9 cellular contexts compared by ENCODE assay signal in the genomic region with DNA sequence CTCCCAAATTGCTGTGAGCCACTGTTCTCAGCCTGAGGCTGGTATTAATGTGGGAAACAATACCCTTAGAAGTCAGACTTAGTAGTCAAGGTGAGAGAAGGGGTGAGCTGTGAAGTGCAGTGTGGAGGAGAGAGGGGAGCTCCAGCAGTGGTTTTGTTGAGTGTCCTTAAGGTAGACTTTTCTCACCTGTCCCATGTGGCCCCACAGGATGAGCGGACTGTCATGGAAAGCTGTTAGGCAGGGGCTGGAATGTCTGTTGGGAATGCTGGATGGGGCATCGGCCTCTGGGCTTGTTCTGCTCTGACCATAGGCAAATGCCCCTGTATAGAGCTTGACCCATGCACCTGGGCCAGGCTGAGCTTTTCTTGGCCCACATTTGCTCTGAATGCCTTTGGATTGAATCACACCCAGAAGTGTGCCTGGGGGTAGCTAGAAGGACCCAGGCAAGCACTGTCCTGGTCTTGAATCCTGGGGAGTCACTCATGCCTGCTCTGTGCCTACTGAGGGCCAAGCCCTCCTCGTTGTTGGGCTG. TPM values are rescaled to one million over a fixed set of nuclear protein-coding genes. Genes with fewer than 3 reads are reported as not detected.
DNase-seq lines count a peak whose midpoint lies in the region; ATAC-seq, FAIRE-seq and TF ChIP-seq lines count a peak whose summit lies in the region.
"Had no signal": no experiment of that assay in that cellular context is flagged by ENCODE, and none has a peak within 500 bp of the region (broad histone marks: within the 10 kb centered on the region; RNA-seq: fewer than 3 reads in every experiment).

No MANE protein-coding gene starts in this region.

- H3K9me3 ChIP-seq in astrocyte (ENCODE audit: insufficient read depth, low read depth, low read length) (no peaks in the 10 kb centered on the region), upper lobe of left lung (no peaks in the 10 kb centered on the region)

- TF ChIP-seq EP300 in upper lobe of left lung (IDR thresholded peaks at IDR 0.05) = no peak

- H3K36me3 Mint-ChIP-seq in astrocyte (ENCODE audit: low read depth, unreplicated experiment) (peaks cover 19% of the 10 kb centered on the region), memory B cell (peaks cover 15% of the 10 kb centered on the region)

- intact Hi-C loops in cardiac septum (cut with DNase I) (loop anchor here (5.0 kb wide), 1 partner anchor 119 kb away; no protein-coding TSS in a partner anchor), Right ventricle myocardium superior (cut with DNase I) (loop anchor here (5.0 kb wide), 1 partner anchor 119 kb away; no protein-coding TSS in a partner anchor)

- peaks cover 82% of the 10 kb centered on the region for H3K4me1 Mint-ChIP-seq in astrocyte (ENCODE audit: low read depth, unreplicated experiment)
- peaks cover 59% of the 10 kb centered on the region for H3K4me1 Mint-ChIP-seq in memory B cell

- no peak overlapping the region for H2AFZ ChIP-seq in astrocyte (ENCODE audit: low read depth, low read length)

- H3K27me3 Mint-ChIP-seq in astrocyte (ENCODE audit: low read depth, unreplicated experiment) (no peaks in the 10 kb centered on the region), memory B cell (no peaks in the 10 kb centered on the region)

- H3K4me3 Mint-ChIP-seq in astrocyte (ENCODE audit: unreplicated experiment) (no peak overlapping the region), memory B cell (no peak overlapping the region)

- no peak overlapping the region for H3K4me3 ChIP-seq in astrocyte (ENCODE audit: insufficient read depth, low read depth, low read length)
- H3K4me3 ChIP-seq in upper lobe of left lung = no peak overlapping the region

- H3K27me3 ChIP-seq in astrocyte (ENCODE audit: insufficient read depth, low read length) (no peaks in the 10 kb centered on the region), upper lobe of left lung (no peaks in the 10 kb centered on the region)

- peaks cover 84% of the 10 kb centered on the region for H3K79me2 ChIP-seq in astrocyte (ENCODE audit: insufficient read depth, low read length)

- WGBS in upper lobe of left lung, 2 donors = 81 to 94% methylated on average over 3 of the region's 3 CpGs

- no peak for TF ChIP-seq POLR2A in upper lobe of left lung (IDR thresholded peaks at IDR 0.05)

- H3K4me1 ChIP-seq in astrocyte (ENCODE audit: insufficient read depth, low read length) (peaks cover 90% of the 10 kb centered on the region), upper lobe of left lung (peaks cover 95 to 100% (median 98%) of the 10 kb centered on the region in 4 donors)

- H3K27ac ChIP-seq in astrocyte (ENCODE audit: low read depth, low read length) (peak overlapping the region; percentile 60), upper lobe of left lung (peak overlapping the region; percentile 87 to 92 (median 90))

- DNase-seq in cardiac septum (ENCODE audit: low spot score) (peak; percentile 54), Right ventricle myocardium superior (no peak), astrocyte (ENCODE audit: low read depth) (peak; percentile 19), memory B cell (ENCODE audit: low spot score in 2 of 2) (no peak), upper lobe of left lung (no peak), HCEC 1CT (no peak), NCI-H128 (lab: John Stamatoyannopoulos, UW; ENCODE audit: unreplicated experiment) (no peak), H4 (ENCODE audit: low spot score) (no peak)
- DNase-seq: NCI-H446 had no signal

- TF ChIP-seq CTCF in astrocyte (IDR thresholded peaks at IDR 0.05; ENCODE audit: insufficient read depth, low read depth, low read length) = no peak
- TF ChIP-seq CTCF in upper lobe of left lung (IDR thresholded peaks at IDR 0.05) = no peak

- no peak for FAIRE-seq in astrocyte (lab: Jason Lieb, UNC)

- peak overlapping the region; percentile 43 for H3K27ac Mint-ChIP-seq in astrocyte (ENCODE audit: unreplicated experiment)
- H3K27ac Mint-ChIP-seq in memory B cell = peak overlapping the region; percentile 82

- ATAC-seq in Right ventricle myocardium superior (ENCODE audit: poor library complexity) (no peak), memory B cell (ENCODE audit: low read depth) (no peak), upper lobe of left lung (ENCODE audit: low FRiP score in 2 of 2) (no peak)

- no peaks in the 10 kb centered on the region for H3K36me3 ChIP-seq in astrocyte (ENCODE audit: insufficient read depth, low read length)
- H3K36me3 ChIP-seq in upper lobe of left lung = peaks cover 0 to 17% (median 0%) of the 10 kb centered on the region in 4 donors

- peaks cover 20% of the 10 kb centered on the region for H4K20me1 ChIP-seq in astrocyte (ENCODE audit: insufficient read depth, low read length)

- H3K9me3 Mint-ChIP-seq in astrocyte (ENCODE audit: unreplicated experiment) (no peaks in the 10 kb centered on the region), memory B cell (peaks cover 5% of the 10 kb centered on the region)

- H3K4me2 ChIP-seq in astrocyte (ENCODE audit: low read length) = peak overlapping the region; percentile 58

- H3K9ac ChIP-seq in astrocyte (ENCODE audit: low read length) = peak overlapping the region; percentile 30

RNA-seq across cellular contexts. Expression of a gene that starts 36.3 kb away (rescaled TPM):
- total RNA-seq in cardiac septum = not detected
- total RNA-seq in Right ventricle myocardium superior = not detected
- total RNA-seq in astrocyte = 0.07 TPM in 1 of 2 replicates, not detected in the other
- 1 to 10 TPM in 1 of 6 donors, under 1 TPM in 4, not detected in 1; 0.15 to 1.0 (median 0.55) TPM for total RNA-seq in upper lobe of left lung
- total RNA-seq in H4 (2014; rRNA removed; shearing (Covaris generic)) = not detected in 2 replicates

RNA-seq across cellular contexts. Expression of a gene that starts 47.3 kb away (rescaled TPM):
- 20.1 TPM for total RNA-seq in cardiac septum
- total RNA-seq in Right ventricle myocardium superior = 36.6 TPM
- total RNA-seq in astrocyte = 134 and 140 TPM in 2 replicates
- 100 to 1,000 TPM in 4 of 6 donors, 10 to 100 TPM in 2; 52.1 to 157 (median 111) TPM for total RNA-seq in upper lobe of left lung
- 16.2 and 16.4 TPM in 2 replicates for total RNA-seq in H4 (2014; rRNA removed; shearing (Covaris generic))

Comparison
In these comparisons a context has a peak if more than half of its experiments do, and no peak if none do; other contexts are left out.
1. DNase-seq: peak in cardiac septum (single experiment) and astrocyte (single experiment); none in Right ventricle myocardium superior (single experiment), memory B cell (0 of 2), upper lobe of left lung (0 of 2), HCEC 1CT (single experiment), NCI-H128 (single experiment) and H4 (single experiment).